Comparison of ENCODE assay signal across 19 cellular contexts in genomic region chr18:13676499-13676898, GRCh38.
"Had no signal": no experiment of that assay in that cellular context is flagged by ENCODE, and none has a peak within 500 bp of the region (broad histone marks: within the 10 kb centered on the region; RNA-seq: fewer than 3 reads in every experiment).

No MANE protein-coding gene starts in this region.

- H3K4me3 Mint-ChIP-seq: activated CD4-positive, alpha-beta memory T cell treated with anti-CD3 and anti-CD28 coated beads for 36 hours; activated T-helper 17 cell treated with anti-CD3 and anti-CD28 coated beads, Interleukin-2, amount 50 U/mL, for 72 hours; naive thymus-derived CD8-positive, alpha-beta T cell; stimulated activated naive CD8-positive, alpha-beta T cell treated with anti-CD3 and anti-CD28 coated beads, Interleukin-15, Interleukin-2, amounts not matched to agents 100 ng/mL and 50 ng/mL, for 24 hours had no signal

- H3K4me3 ChIP-seq: esophagus muscularis mucosa, lung, mucosa of descending colon, sigmoid colon, upper lobe of right lung had no signal

- H3K27ac ChIP-seq: brain microvascular endothelial cell, esophagus muscularis mucosa, sigmoid colon, upper lobe of right lung had no signal

- H3K9me3 ChIP-seq: esophagus muscularis mucosa, mucosa of descending colon, sigmoid colon, upper lobe of right lung had no signal

- DNase-seq: activated CD4-positive, alpha-beta memory T cell treated with anti-CD3 and anti-CD28 coated beads for 36 hours; activated naive CD4-positive, alpha-beta T cell treated with anti-CD3 and anti-CD28 coated beads, Interleukin-2, amount 50 U/mL, for 16 hours; amniotic stem cell; brain microvascular endothelial cell; cerebellar nuclear complex; dermis blood vessel endothelial cell; hypothalamus; mucosa of descending colon; naive thymus-derived CD8-positive, alpha-beta T cell; nucleus accumbens; sigmoid colon; stimulated activated CD4-positive, alpha-beta T cell treated with anti-CD3 and anti-CD28 coated beads, Interleukin-12 subunit alpha, Interleukin-12 subunit beta, amount 100 ng/mL, for 4 hours; stimulated activated CD8-positive, alpha-beta memory T cell treated with anti-CD3 and anti-CD28 coated beads, Interleukin-4, amount 100 ng/mL, for 48 hours; T-helper 9 cell; upper lobe of right lung had no signal

- H3K36me3 ChIP-seq: brain microvascular endothelial cell, sigmoid colon, upper lobe of right lung had no signal

- H3K27me3 Mint-ChIP-seq: activated CD4-positive, alpha-beta memory T cell treated with anti-CD3 and anti-CD28 coated beads for 36 hours; activated T-helper 17 cell treated with anti-CD3 and anti-CD28 coated beads, Interleukin-2, amount 50 U/mL, for 72 hours; naive thymus-derived CD8-positive, alpha-beta T cell; stimulated activated naive CD8-positive, alpha-beta T cell treated with anti-CD3 and anti-CD28 coated beads, Interleukin-15, Interleukin-2, amounts not matched to agents 100 ng/mL and 50 ng/mL, for 24 hours had no signal

- H3K9me3 Mint-ChIP-seq: activated CD4-positive, alpha-beta memory T cell treated with anti-CD3 and anti-CD28 coated beads for 36 hours; activated T-helper 17 cell treated with anti-CD3 and anti-CD28 coated beads, Interleukin-2, amount 50 U/mL, for 72 hours; naive thymus-derived CD8-positive, alpha-beta T cell; stimulated activated naive CD8-positive, alpha-beta T cell treated with anti-CD3 and anti-CD28 coated beads, Interleukin-15, Interleukin-2, amounts not matched to agents 100 ng/mL and 50 ng/mL, for 24 hours had no signal

- H3K27me3 ChIP-seq: brain microvascular endothelial cell, esophagus muscularis mucosa, sigmoid colon, upper lobe of right lung had no signal

- H3K27ac Mint-ChIP-seq: activated CD4-positive, alpha-beta memory T cell treated with anti-CD3 and anti-CD28 coated beads for 36 hours; activated T-helper 17 cell treated with anti-CD3 and anti-CD28 coated beads, Interleukin-2, amount 50 U/mL, for 72 hours; naive thymus-derived CD8-positive, alpha-beta T cell; stimulated activated naive CD8-positive, alpha-beta T cell treated with anti-CD3 and anti-CD28 coated beads, Interleukin-15, Interleukin-2, amounts not matched to agents 100 ng/mL and 50 ng/mL, for 24 hours had no signal

- ATAC-seq: activated T-helper 17 cell treated with anti-CD3 and anti-CD28 coated beads, Interleukin-2, amount 50 U/mL, for 72 hours; mucosa of descending colon; naive thymus-derived CD8-positive, alpha-beta T cell; upper lobe of right lung had no signal
